21 cellular contexts compared by ENCODE assay signal in the genomic region with DNA sequence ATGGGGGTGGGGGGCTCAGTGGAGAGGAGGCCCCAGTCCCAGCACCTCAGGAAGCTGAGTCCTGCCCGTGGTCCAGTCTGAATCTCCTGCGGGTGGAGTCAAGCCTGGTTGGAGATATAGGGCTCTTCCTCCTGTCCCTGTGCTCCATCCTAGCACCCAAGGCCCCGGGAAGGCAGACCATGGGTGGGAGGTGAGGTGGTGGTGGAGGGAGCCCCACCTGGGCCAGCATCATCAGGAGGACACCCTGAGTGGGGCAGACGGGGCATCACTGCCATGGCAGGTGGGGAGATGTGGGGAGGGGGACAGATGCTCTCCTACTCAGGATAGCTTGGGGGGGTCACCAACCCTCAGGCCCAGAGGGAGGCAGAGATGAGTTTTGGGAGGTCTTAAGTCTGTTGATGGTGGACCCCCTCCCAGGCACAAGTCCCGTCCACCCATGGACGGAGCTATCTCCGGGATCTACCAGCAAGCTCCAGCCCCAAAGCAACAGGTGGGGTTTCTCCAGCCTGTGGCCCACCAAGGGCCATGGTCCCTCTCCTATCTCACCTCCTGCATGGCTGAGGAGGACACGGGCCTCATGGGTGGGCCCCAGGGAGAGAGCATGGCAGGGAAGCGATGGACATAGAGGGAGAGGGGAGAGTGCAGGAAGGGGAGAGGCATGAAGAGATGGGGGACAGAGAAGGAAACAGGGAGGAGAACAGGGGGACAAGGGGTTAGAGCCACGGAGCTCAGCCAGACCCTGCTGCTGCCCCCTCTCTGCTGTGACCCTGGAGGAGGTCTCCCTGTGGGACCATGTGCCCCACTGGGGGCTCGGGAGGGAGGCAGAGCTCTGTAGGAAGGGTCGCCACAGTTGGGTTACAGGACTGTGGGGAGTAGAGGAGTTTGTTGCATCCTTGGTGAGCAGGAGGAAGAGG. TPM values are rescaled to one million over a fixed set of nuclear protein-coding genes. Genes with fewer than 3 reads are reported as not detected.
"Had no signal": no experiment of that assay in that cellular context is flagged by ENCODE, and none has a peak within 500 bp of the region (broad histone marks: within the 10 kb centered on the region; RNA-seq: fewer than 3 reads in every experiment).

No MANE protein-coding gene starts in this region.

- H3K4me1 ChIP-seq: adrenal gland, ascending aorta had no signal

- H3K27me3 ChIP-seq: ascending aorta had no signal

- H3K36me3 ChIP-seq: adrenal gland, ascending aorta, brain microvascular endothelial cell, spleen, stomach, suprapubic skin, tibial nerve had no signal

- H3K27ac ChIP-seq: adrenal gland, ascending aorta, brain microvascular endothelial cell, spleen, stomach, suprapubic skin, tibial nerve had no signal

- H3K9me3 ChIP-seq: adrenal gland, ascending aorta, spleen, stomach, suprapubic skin, tibial nerve had no signal

- ATAC-seq: activated T-cell treated with anti-CD3 and anti-CD28 coated beads, Interleukin-2, amount 50 U/mL, for 4 hours had no signal

- H3K4me3 ChIP-seq: adrenal gland, spleen, stomach, tibial nerve had no signal

- DNase-seq: activated CD4-positive, alpha-beta T cell treated with anti-CD3 and anti-CD28 coated beads, Interleukin-2, amount 50 U/mL, for 48 hours; activated CD8-positive, alpha-beta memory T cell treated with anti-CD3 and anti-CD28 coated beads, Interleukin-2, amount 50 U/mL, for 48 hours; activated naive CD4-positive, alpha-beta T cell; activated T-cell treated with anti-CD3 and anti-CD28 coated beads, Interleukin-2, amount 50 U/mL, for 4 hours; adrenal gland; brain microvascular endothelial cell; caudate nucleus; effector memory CD4-positive, alpha-beta T cell; foreskin melanocyte; hypothalamus; occipital lobe; stimulated activated CD4-positive, alpha-beta T cell treated with anti-CD3 and anti-CD28 coated beads, Interleukin-4, amount 100 ng/mL, for 1 hour; stomach; T-helper 1 cell had no signal

RNA-seq across cellular contexts. Expression of a gene that starts 1.3 kb away (rescaled TPM):
- polyA plus RNA-seq: adrenal gland, esophagus, spleen, stomach had no signal

RNA-seq across cellular contexts. Expression of a gene that starts 12.3 kb away (rescaled TPM):
- polyA plus RNA-seq: adrenal gland, esophagus, neural cell, spleen, stomach, urinary bladder had no signal
